1 cellular context compared by ENCODE assay signal in the genomic region with DNA sequence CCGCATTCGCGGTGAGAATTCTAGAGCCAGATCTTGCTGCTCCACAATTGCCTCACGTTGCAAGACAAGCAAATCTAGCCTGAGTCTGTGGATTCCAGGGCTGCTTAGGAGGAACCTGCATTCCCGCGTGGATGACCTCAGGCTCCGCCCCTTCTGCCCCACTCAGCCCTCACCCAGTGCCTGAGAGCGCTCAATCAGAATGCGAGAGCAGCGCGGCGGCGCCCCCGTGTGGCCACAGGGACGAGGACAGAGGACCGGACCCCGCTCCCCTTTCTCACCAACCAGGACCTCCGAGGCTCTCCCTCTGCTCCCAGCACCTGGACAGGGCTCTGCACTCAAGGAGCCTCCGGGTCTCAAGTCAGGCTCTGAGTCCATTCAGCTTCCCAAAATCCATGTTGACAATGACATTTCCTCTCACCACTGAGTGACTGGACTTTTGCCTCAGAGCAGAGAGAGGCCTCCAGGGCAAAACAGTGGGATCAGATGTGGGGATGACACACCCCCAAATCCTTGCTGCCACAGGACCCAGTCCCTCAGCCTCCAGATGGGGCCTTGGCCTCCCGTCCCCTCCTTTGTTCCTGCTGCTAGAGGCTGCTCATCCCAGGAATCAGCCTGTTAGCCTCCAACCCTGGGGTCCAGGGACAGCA.
TF ChIP-seq lines count a peak whose summit lies in the region.

No MANE protein-coding gene starts in this region.

TF ChIP-seq in HEK293, 187 proteins besides CTCF, POLR2A, EP300 and RAD21 (continued from another document and continues in another):
- TF ChIP-seq, protein P1, sequence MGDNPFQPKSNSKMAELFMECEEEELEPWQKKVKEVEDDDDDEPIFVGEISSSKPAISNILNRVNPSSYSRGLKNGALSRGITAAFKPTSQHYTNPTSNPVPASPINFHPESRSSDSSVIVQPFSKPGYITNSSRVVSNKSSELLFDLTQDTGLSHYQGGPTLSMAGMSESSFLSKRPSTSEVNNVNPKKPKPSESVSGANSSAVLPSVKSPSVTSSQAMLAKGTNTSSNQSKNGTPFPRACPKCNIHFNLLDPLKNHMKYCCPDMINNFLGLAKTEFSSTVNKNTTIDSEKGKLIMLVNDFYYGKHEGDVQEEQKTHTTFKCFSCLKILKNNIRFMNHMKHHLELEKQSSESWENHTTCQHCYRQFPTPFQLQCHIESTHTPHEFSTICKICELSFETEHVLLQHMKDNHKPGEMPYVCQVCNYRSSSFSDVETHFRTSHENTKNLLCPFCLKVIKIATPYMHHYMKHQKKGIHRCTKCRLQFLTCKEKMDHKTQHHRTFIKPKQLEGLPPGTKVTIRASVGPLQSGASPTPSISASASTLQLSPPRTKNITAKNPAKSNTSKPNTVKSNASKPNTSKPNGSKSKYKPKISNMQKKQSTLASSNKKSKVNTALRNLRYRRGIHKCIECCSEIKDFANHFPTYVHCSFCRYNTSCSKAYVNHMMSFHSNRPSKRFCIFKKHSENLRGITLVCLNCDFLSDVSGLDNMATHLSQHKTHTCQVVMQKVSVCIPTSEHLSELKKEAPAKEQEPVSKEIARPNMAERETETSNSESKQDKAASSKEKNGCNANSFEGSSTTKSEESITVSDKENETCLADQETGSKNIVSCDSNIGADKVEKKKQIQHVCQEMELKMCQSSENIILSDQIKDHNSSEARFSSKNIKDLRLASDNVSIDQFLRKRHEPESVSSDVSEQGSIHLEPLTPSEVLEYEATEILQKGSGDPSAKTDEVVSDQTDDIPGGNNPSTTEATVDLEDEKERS (tag by site-specific recombination; IDR thresholded peaks at IDR 0.05): no peak
- TF ChIP-seq, protein P2, sequence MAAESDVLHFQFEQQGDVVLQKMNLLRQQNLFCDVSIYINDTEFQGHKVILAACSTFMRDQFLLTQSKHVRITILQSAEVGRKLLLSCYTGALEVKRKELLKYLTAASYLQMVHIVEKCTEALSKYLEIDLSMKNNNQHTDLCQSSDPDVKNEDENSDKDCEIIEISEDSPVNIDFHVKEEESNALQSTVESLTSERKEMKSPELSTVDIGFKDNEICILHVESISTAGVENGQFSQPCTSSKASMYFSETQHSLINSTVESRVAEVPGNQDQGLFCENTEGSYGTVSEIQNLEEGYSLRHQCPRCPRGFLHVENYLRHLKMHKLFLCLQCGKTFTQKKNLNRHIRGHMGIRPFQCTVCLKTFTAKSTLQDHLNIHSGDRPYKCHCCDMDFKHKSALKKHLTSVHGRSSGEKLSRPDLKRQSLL (tag by site-specific recombination; IDR thresholded peaks at IDR 0.05): 0 out of 2 replicates have a peak, but pooled peaks have one; percentile 26
- TF ChIP-seq ZNF701 (tag by site-specific recombination; IDR thresholded peaks at IDR 0.05) (no peak), ZNF16 (tag by site-specific recombination; IDR thresholded peaks at IDR 0.05; ENCODE audit: low read depth) (no peak), ZNF114 (tag by site-specific recombination; IDR thresholded peaks at IDR 0.05) (no peak), ZNF624 (tag by site-specific recombination; IDR thresholded peaks at IDR 0.05) (no peak), ZNF626 (tag by site-specific recombination; IDR thresholded peaks at IDR 0.05) (no peak), ZNF350 (tag by site-specific recombination; IDR thresholded peaks at IDR 0.05) (no peak), ZNF514 (tag by site-specific recombination; IDR thresholded peaks at IDR 0.05) (no peak), ZNF324 (tag by site-specific recombination; IDR thresholded peaks at IDR 0.05) (no peak), ZNF513 (tag by site-specific recombination; IDR thresholded peaks at IDR 0.05) (no peak), ZBTB10 (tag by site-specific recombination; IDR thresholded peaks at IDR 0.05) (peak; percentile 51), HOXC10 (CRISPR knock-in tag; IDR thresholded peaks at IDR 0.05) (no peak), ZNF629 (tag by site-specific recombination; IDR thresholded peaks at IDR 0.05) (0 out of 2 replicates have a peak, but pooled peaks have one; percentile 24), HOXD13 (CRISPR knock-in tag; IDR thresholded peaks at IDR 0.05; ENCODE audit: borderline replicate concordance) (no peak), ZNF2 (tag by site-specific recombination; IDR thresholded peaks at IDR 0.05) (0 out of 2 replicates have a peak, but pooled peaks have one; percentile 31), IKZF3 (tag by site-specific recombination; IDR thresholded peaks at IDR 0.05) (peak; percentile 14), ZNF248 (tag by site-specific recombination; IDR thresholded peaks at IDR 0.05) (no peak), ZNF37A (tag by site-specific recombination; IDR thresholded peaks at IDR 0.05) (no peak), ZNF837 (tag by site-specific recombination; IDR thresholded peaks at IDR 0.05) (no peak), ZNF23 (tag by site-specific recombination; IDR thresholded peaks at IDR 0.05; ENCODE audit: borderline replicate concordance) (no peak), ZNF132 (tag by site-specific recombination; IDR thresholded peaks at IDR 0.05; ENCODE audit: borderline replicate concordance) (no peak), ZNF623 (tag by site-specific recombination; IDR thresholded peaks at IDR 0.05) (no peak), MYNN (tag by site-specific recombination; IDR thresholded peaks at IDR 0.05; ENCODE audit: borderline replicate concordance) (no peak), ZNF274 (IDR thresholded peaks at IDR 0.05; ENCODE audit: low read length) (no peak), ZNF274 (tag by site-specific recombination; IDR thresholded peaks at IDR 0.05; ENCODE audit: borderline replicate concordance) (no peak), ZNF529 (tag by site-specific recombination; IDR thresholded peaks at IDR 0.05; ENCODE audit: insufficient replicate concordance) (no peak), ZNF510 (tag by site-specific recombination; IDR thresholded peaks at IDR 0.05; ENCODE audit: insufficient replicate concordance) (no peak), SCRT1 (tag by site-specific recombination; IDR thresholded peaks at IDR 0.05; ENCODE audit: borderline replicate concordance) (no peak), ZNF600 (tag by site-specific recombination; IDR thresholded peaks at IDR 0.05) (no peak), KLF7 (tag by site-specific recombination; IDR thresholded peaks at IDR 0.05; ENCODE audit: borderline replicate concordance) (no peak), YY1 (tag by site-specific recombination; IDR thresholded peaks at IDR 0.05) (no peak), ZNF133 (tag by site-specific recombination; IDR thresholded peaks at IDR 0.05) (no peak), ZNF776 (tag by site-specific recombination; IDR thresholded peaks at IDR 0.05; ENCODE audit: borderline replicate concordance) (no peak), ZBTB20 (tag by site-specific recombination; IDR thresholded peaks at IDR 0.05) (peak; percentile 81), KLF10 (tag by site-specific recombination; IDR thresholded peaks at IDR 0.05) (no peak)
- TF ChIP-seq, protein P3, sequence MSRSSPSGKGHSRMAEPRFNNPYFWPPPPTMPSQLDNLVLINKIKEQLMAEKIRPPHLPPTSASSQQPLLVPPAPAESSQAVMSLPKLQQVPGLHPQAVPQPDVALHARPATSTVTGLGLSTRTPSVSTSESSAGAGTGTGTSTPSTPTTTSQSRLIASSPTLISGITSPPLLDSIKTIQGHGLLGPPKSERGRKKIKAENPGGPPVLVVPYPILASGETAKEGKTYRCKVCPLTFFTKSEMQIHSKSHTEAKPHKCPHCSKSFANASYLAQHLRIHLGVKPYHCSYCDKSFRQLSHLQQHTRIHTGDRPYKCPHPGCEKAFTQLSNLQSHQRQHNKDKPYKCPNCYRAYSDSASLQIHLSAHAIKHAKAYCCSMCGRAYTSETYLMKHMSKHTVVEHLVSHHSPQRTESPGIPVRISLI (tag by site-specific recombination; IDR thresholded peaks at IDR 0.05): no peak
- TF ChIP-seq, protein P4, sequence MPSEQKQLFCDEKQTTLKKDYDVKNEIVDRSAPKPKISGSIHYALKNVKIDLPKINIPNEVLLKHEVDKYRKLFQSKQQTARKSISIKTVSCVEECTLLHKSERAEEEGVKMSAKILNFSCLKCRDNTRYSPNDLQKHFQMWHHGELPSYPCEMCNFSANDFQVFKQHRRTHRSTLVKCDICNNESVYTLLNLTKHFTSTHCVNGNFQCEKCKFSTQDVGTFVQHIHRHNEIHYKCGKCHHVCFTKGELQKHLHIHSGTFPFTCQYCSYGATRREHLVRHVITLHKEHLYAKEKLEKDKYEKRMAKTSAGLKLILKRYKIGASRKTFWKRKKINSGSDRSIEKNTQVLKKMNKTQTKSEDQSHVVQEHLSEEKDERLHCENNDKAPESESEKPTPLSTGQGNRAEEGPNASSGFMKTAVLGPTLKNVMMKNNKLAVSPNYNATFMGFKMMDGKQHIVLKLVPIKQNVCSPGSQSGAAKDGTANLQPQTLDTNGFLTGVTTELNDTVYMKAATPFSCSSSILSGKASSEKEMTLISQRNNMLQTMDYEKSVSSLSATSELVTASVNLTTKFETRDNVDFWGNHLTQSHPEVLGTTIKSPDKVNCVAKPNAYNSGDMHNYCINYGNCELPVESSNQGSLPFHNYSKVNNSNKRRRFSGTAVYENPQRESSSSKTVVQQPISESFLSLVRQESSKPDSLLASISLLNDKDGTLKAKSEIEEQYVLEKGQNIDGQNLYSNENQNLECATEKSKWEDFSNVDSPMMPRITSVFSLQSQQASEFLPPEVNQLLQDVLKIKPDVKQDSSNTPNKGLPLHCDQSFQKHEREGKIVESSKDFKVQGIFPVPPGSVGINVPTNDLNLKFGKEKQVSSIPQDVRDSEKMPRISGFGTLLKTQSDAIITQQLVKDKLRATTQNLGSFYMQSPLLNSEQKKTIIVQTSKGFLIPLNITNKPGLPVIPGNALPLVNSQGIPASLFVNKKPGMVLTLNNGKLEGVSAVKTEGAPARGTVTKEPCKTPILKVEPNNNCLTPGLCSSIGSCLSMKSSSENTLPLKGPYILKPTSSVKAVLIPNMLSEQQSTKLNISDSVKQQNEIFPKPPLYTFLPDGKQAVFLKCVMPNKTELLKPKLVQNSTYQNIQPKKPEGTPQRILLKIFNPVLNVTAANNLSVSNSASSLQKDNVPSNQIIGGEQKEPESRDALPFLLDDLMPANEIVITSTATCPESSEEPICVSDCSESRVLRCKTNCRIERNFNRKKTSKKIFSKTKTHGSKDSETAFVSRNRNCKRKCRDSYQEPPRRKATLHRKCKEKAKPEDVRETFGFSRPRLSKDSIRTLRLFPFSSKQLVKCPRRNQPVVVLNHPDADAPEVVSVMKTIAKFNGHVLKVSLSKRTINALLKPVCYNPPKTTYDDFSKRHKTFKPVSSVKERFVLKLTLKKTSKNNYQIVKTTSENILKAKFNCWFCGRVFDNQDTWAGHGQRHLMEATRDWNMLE (tag by site-specific recombination; conservative IDR thresholded peaks at IDR 0.05; ENCODE audit: low read depth): no peak
- TF ChIP-seq, protein P5, sequence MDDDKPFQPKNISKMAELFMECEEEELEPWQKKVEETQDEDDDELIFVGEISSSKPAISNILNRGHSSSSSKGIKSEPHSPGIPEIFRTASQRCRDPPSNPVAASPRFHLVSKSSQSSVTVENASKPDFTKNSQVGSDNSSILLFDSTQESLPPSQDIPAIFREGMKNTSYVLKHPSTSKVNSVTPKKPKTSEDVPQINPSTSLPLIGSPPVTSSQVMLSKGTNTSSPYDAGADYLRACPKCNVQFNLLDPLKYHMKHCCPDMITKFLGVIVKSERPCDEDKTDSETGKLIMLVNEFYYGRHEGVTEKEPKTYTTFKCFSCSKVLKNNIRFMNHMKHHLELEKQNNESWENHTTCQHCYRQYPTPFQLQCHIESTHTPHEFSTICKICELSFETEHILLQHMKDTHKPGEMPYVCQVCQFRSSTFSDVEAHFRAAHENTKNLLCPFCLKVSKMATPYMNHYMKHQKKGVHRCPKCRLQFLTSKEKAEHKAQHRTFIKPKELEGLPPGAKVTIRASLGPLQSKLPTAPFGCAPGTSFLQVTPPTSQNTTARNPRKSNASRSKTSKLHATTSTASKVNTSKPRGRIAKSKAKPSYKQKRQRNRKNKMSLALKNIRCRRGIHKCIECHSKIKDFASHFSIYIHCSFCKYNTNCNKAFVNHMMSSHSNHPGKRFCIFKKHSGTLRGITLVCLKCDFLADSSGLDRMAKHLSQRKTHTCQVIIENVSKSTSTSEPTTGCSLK (tag by site-specific recombination; IDR thresholded peaks at IDR 0.05): no peak
- TF ChIP-seq, protein P6, sequence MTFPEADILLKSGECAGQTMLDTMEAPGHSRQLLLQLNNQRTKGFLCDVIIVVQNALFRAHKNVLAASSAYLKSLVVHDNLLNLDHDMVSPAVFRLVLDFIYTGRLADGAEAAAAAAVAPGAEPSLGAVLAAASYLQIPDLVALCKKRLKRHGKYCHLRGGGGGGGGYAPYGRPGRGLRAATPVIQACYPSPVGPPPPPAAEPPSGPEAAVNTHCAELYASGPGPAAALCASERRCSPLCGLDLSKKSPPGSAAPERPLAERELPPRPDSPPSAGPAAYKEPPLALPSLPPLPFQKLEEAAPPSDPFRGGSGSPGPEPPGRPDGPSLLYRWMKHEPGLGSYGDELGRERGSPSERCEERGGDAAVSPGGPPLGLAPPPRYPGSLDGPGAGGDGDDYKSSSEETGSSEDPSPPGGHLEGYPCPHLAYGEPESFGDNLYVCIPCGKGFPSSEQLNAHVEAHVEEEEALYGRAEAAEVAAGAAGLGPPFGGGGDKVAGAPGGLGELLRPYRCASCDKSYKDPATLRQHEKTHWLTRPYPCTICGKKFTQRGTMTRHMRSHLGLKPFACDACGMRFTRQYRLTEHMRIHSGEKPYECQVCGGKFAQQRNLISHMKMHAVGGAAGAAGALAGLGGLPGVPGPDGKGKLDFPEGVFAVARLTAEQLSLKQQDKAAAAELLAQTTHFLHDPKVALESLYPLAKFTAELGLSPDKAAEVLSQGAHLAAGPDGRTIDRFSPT (tag by site-specific recombination; IDR thresholded peaks at IDR 0.05): no peak
